ENCODE assay signal across 13 cellular contexts in genomic region chr5:36066540-36067210, GRCh38. TPM values are rescaled to one million over a fixed set of nuclear protein-coding genes. Genes with fewer than 3 reads are reported as not detected.
A peak's percentile ranks its signal among the peaks of the same experiment; 100 is the strongest.
DNase-seq lines count a peak whose midpoint lies in the region; TF ChIP-seq lines count a peak whose summit lies in the region.
"Had no signal": no experiment of that assay in that cellular context is flagged by ENCODE, and none has a peak within 500 bp of the region (broad histone marks: within the 10 kb centered on the region; RNA-seq: fewer than 3 reads in every experiment).

Gene UGT3A2 (minus strand): TSS chr5:36066882. CDS start chr5:36066789, 93 bp downstream.

- H4K20me1 ChIP-seq in mammary epithelial cell (ENCODE audit: insufficient read depth, low read length) = no peaks in the 10 kb centered on the region

- dilution Hi-C loops in mammary epithelial cell (cut with HindIII; ENCODE audit: low sequenced_read_pairs) = no loop called here

- peaks cover 6% of the 10 kb centered on the region for H3K4me1 Mint-ChIP-seq in mesothelial cell of epicardium

- H3K27me3 ChIP-seq in A673 (replicated peaks; ENCODE audit: insufficient read depth, low read depth, low read length, poor library complexity) (no peaks in the 10 kb centered on the region), mammary epithelial cell (ENCODE audit: insufficient read depth, low read length) (peaks cover 8% of the 10 kb centered on the region)
- H3K27me3 ChIP-seq: colonic mucosa had no signal

- CTCF ChIA-PET in A673 (lab: Charles Lee) = interaction anchor here (2.5 kb wide), 1 partner anchor 12 kb away, joined by 15 read pairs; no protein-coding TSS in a partner anchor
- CTCF ChIA-PET in HEK293 (lab: Yijun Ruan, JAX) = interaction anchor here (0.6 to 3.4 kb wide), 5 partner anchors 9 to 207 kb away, joined by 3 to 30 read pairs (median 4); no protein-coding TSS in a partner anchor
- CTCF ChIA-PET in mammary epithelial cell (lab: Charles Lee; ENCODE audit: low non-redundant PET) = no interaction called here

- peaks cover 11% of the 10 kb centered on the region for H3K9me3 ChIP-seq in A673 (ENCODE audit: low read depth, low read length, poor library complexity, severe bottlenecking)
- H3K9me3 ChIP-seq in HEK293 (ENCODE audit: control insufficient read depth, insufficient read depth, low read depth, low read length) = no peaks in the 10 kb centered on the region
- H3K9me3 ChIP-seq in mammary epithelial cell (replicated peaks; ENCODE audit: insufficient read depth, low read length) = no peaks in the 10 kb centered on the region
- H3K9me3 ChIP-seq: colonic mucosa had no signal

- no peaks in the 10 kb centered on the region for H3K36me3 Mint-ChIP-seq in mesothelial cell of epicardium
- H3K36me3 Mint-ChIP-seq: natural killer cell had no signal

- peaks cover 60% of the 10 kb centered on the region for H3K27me3 Mint-ChIP-seq in mesothelial cell of epicardium (ENCODE audit: low read depth)

- no peak within 1 kb of the TSS for H3K27ac Mint-ChIP-seq in mesothelial cell of epicardium
- H3K27ac Mint-ChIP-seq: natural killer cell had no signal

- H2AFZ ChIP-seq in mammary epithelial cell (ENCODE audit: low read depth, low read length) = peak within 1 kb of the TSS; percentile 3

- no peaks in the 10 kb centered on the region for H3K79me2 ChIP-seq in mammary epithelial cell (ENCODE audit: insufficient read depth, low read length)

- peak within 1 kb of the TSS; percentile 57 for H3K4me3 Mint-ChIP-seq in mesothelial cell of epicardium
- H3K4me3 Mint-ChIP-seq: natural killer cell had no signal

- intact Hi-C loops in A673 (cut with micrococcal nuclease; ENCODE audit: unreplicated experiment) (loop anchor here (5.0 kb wide), 3 partner anchors 176 to 1511 kb away; partner anchors contain the start of gene NADK2), mammary epithelial cell (cut with micrococcal nuclease) (no loop called here)

- no peak within 1 kb of the TSS for H3K9ac ChIP-seq in mammary epithelial cell (ENCODE audit: insufficient read depth, low read length)
- H3K9ac ChIP-seq: KMS-11 had no signal

- H3K4me1 ChIP-seq in A673 (ENCODE audit: insufficient read depth, low read length, poor library complexity, severe bottlenecking) (peaks cover 33% of the 10 kb centered on the region), HEK293 (ENCODE audit: control insufficient read depth, insufficient read depth, low read length) (no peaks in the 10 kb centered on the region), mammary epithelial cell (ENCODE audit: insufficient read depth, low read length) (no peaks in the 10 kb centered on the region)
- H3K4me1 ChIP-seq: colonic mucosa had no signal

- H3K4me2 ChIP-seq in mammary epithelial cell (ENCODE audit: insufficient read depth, low read depth, low read length) = no peak within 1 kb of the TSS
- H3K4me2 ChIP-seq: KMS-11 had no signal

- H3K4me3 ChIP-seq in A673 (ENCODE audit: low read depth, low read length, poor library complexity, severe bottlenecking) = peak within 1 kb of the TSS; percentile 87
- H3K4me3 ChIP-seq in HEK293 (ENCODE audit: low read depth, low read length) = peak within 1 kb of the TSS; percentile 47
- no peak within 1 kb of the TSS for H3K4me3 ChIP-seq in mammary epithelial cell (replicated peaks in 1 of 3; ENCODE audit: insufficient read depth in 1 of 3, low read depth in 2 of 3, low read length in 3 of 3)
- H3K4me3 ChIP-seq: colonic mucosa had no signal

- no peak for TF ChIP-seq CTCF in A673 (conservative IDR thresholded peaks at IDR 0.05; ENCODE audit: low read depth, low read length)
- TF ChIP-seq CTCF in HEK293 (tag by site-specific recombination; IDR thresholded peaks at IDR 0.05) = peak; percentile 32; the same call in 1 of the 2 replicates
- no peak for TF ChIP-seq CTCF in mammary epithelial cell (conservative IDR thresholded peaks at IDR 0.05 in 1 of 2, IDR thresholded peaks at IDR 0.05 in 1 of 2; ENCODE audit: extremely low read depth in 1 of 2, insufficient read depth in 1 of 2, low read depth in 1 of 2, low read length in 2 of 2)
- no peak for TF ChIP-seq CTCF in mesothelial cell of epicardium (IDR thresholded peaks at IDR 0.05; ENCODE audit: unreplicated experiment)

- DNase-seq in A673 (ENCODE audit: low spot score) (peak; percentile 92), mammary epithelial cell (no peak), mesothelial cell of epicardium (ENCODE audit: low spot score in 2 of 2, unreplicated experiment in 2 of 2) (no peak), DMS153 treated with DMSO at 0.1 percent for 48 hours (lab: John Stamatoyannopoulos, UW; ENCODE audit: unreplicated experiment) (no peak), NCI-H1694 (lab: John Stamatoyannopoulos, UW) (no peak), HuH-7.5 (ENCODE audit: low spot score) (no peak), OCI-M1 (lab: John Stamatoyannopoulos, UW) (no peak)
- DNase-seq: C1 segment of cervical spinal cord, colonic mucosa, natural killer cell, NCI-H774 had no signal

- WGBS in mammary epithelial cell (ENCODE audit: low coverage, missing lambda C conversion rate) = 3% methylated on average over 16 of the region's 22 CpGs

- BruUV-seq in A673 (replicated peaks; lab: Mats Ljungman, UMichigan) (no TSS peak), mammary epithelial cell (replicated peaks; lab: Mats Ljungman, UMichigan) (no TSS peak)

- H3K36me3 ChIP-seq in A673 (ENCODE audit: insufficient read depth, low read length, poor library complexity, severe bottlenecking) = peaks cover 32% of the 10 kb centered on the region
- no peaks in the 10 kb centered on the region for H3K36me3 ChIP-seq in HEK293 (ENCODE audit: control insufficient read depth in 2 of 2, insufficient read depth in 1 of 2, low read length in 2 of 2)
- no peaks in the 10 kb centered on the region for H3K36me3 ChIP-seq in mammary epithelial cell (ENCODE audit: insufficient read depth, low read length)
- H3K36me3 ChIP-seq: colonic mucosa had no signal

- H3K27ac ChIP-seq in A673 (ENCODE audit: low read depth, low read length, poor library complexity, severe bottlenecking) (peak within 1 kb of the TSS; percentile 97), HEK293 (ENCODE audit: extremely low read depth, low read depth, low read length) (no peak within 1 kb of the TSS), mammary epithelial cell (ENCODE audit: insufficient read depth, low read depth, low read length) (no peak within 1 kb of the TSS)
- H3K27ac ChIP-seq: colonic mucosa, KMS-11 had no signal

- POLR2A ChIA-PET in A673 (lab: Charles Lee; ENCODE audit: low non-redundant PET) = interaction anchor here (1.0 kb wide), 1 partner anchor 10 kb away, joined by 3 read pairs; no protein-coding TSS in a partner anchor
- POLR2A ChIA-PET in HEK293 (lab: Yijun Ruan, JAX) = interaction anchor here (0.6 to 1.2 kb wide), 4 partner anchors 85 to 1307 kb away, joined by 3 to 7 read pairs (median 3); partner anchors contain the start of gene SKP2

- in situ Hi-C loops in mammary epithelial cell (cut with MboI; ENCODE audit: low sequenced_read_pairs in 2 of 2) = no loop called here

- H3K9me3 Mint-ChIP-seq in mesothelial cell of epicardium = no peaks in the 10 kb centered on the region
- H3K9me3 Mint-ChIP-seq: natural killer cell had no signal

TF ChIP-seq in HEK293, 187 proteins besides CTCF, POLR2A, EP300 and RAD21 (continues in another document):
- TF ChIP-seq ZNF692 (tag by site-specific recombination; IDR thresholded peaks at IDR 0.05) (peak; percentile 80), ZNF2 (tag by site-specific recombination; IDR thresholded peaks at IDR 0.05) (no peak), SP2 (tag by site-specific recombination; IDR thresholded peaks at IDR 0.05) (peak; percentile 76), ZBTB17 (tag by site-specific recombination; IDR thresholded peaks at IDR 0.05) (peak; percentile 91), ZNF341 (tag by site-specific recombination; IDR thresholded peaks at IDR 0.05; ENCODE audit: low read depth) (peak; percentile 59), ZNF423 (tag by site-specific recombination; IDR thresholded peaks at IDR 0.05) (no peak), ZNF157 (tag by site-specific recombination; IDR thresholded peaks at IDR 0.05) (no peak), SP3 (tag by site-specific recombination; IDR thresholded peaks at IDR 0.05) (peak; percentile 71), ZFHX2 (tag by site-specific recombination; conservative IDR thresholded peaks at IDR 0.05) (peak; percentile 33; the same call in 1 of the 2 replicates), ZNF76 (tag by site-specific recombination; IDR thresholded peaks at IDR 0.05; ENCODE audit: borderline replicate concordance, low read depth) (no peak)

RNA-seq across cellular contexts. Expression of gene UGT3A2, which starts in this region (rescaled TPM):
- 528 and 529 TPM in 2 replicates for total RNA-seq in A673 (2021)
- total RNA-seq in mammary epithelial cell = not detected
- polyA plus RNA-seq in mammary epithelial cell = not detected
- polyA minus RNA-seq in mammary epithelial cell = not detected
- 0.24 to 0.77 TPM (median 0.34 TPM) in 3 replicates for total RNA-seq in mesothelial cell of epicardium
- total RNA-seq: colonic mucosa had no signal

Comparison
In these comparisons a context has a peak if more than half of its experiments do, and no peak if none do; other contexts are left out.
1. RNA of gene UGT3A2 (total RNA-seq): 528 to 529 TPM in A673; 0.24 to 0.77 TPM in mesothelial cell of epicardium and not detected in mammary epithelial cell; every median in the first group is over 100 times any median in the second.
2. H3K4me3 ChIP-seq: peak in A673 (single experiment) and HEK293 (single experiment); none in mammary epithelial cell (0 of 3).